In genomic region chr9:2596003-2596402, GRCh38 we compare ENCODE assay signal across 26 cellular contexts.
"Had no signal": no experiment of that assay in that cellular context is flagged by ENCODE, and none has a peak within 500 bp of the region (broad histone marks: within the 10 kb centered on the region; RNA-seq: fewer than 3 reads in every experiment).

No MANE protein-coding gene starts in this region.

- H3K27ac ChIP-seq: ovary, prostate gland, suprapubic skin, tibial artery, upper lobe of right lung had no signal

- DNase-seq: activated B cell treated with CpG ODN at 0.5 μM for 24 hours; activated CD4-positive, alpha-beta T cell treated with anti-CD3 and anti-CD28 coated beads, Interleukin-2, amount 50 U/mL, for 1 hour; activated CD8-positive, alpha-beta memory T cell treated with anti-CD3 and anti-CD28 coated beads, Interleukin-2, amount 10 ng/mL, durations not matched to agents 7 days and 5 days; activated CD8-positive, alpha-beta T cell treated with anti-CD3 and anti-CD28 coated beads, Interleukin-2, amount 10 ng/mL, durations not matched to agents 7 days and 5 days; activated naive CD4-positive, alpha-beta T cell; activated T-cell treated with anti-CD3 and anti-CD28 coated beads, Interleukin-2, amount 50 U/mL, for 72 hours; endodermal cell; foreskin fibroblast; head of caudate nucleus; hippocampal formation; immature natural killer cell; kidney; naive B cell; ovary; stimulated activated CD4-positive, alpha-beta T cell treated with anti-CD3 and anti-CD28 coated beads, Interleukin-1b, Interleukin-23, amount 100 ng/mL, for 48 hours; stimulated activated CD4-positive, alpha-beta T cell treated with anti-CD3 and anti-CD28 coated beads, Interleukin-4, amount 100 ng/mL, for 4 hours; stimulated activated CD8-positive, alpha-beta memory T cell treated with anti-CD3 and anti-CD28 coated beads, Interleukin-4, amount 100 ng/mL, for 48 hours; tibial artery; upper lobe of right lung had no signal

- H3K4me1 ChIP-seq: prostate gland, suprapubic skin, tibial artery, upper lobe of right lung had no signal

- FAIRE-seq: bronchial epithelial cell, kidney had no signal

- H3K27me3 ChIP-seq: ovary, suprapubic skin, tibial artery, upper lobe of right lung had no signal

- H3K4me2 ChIP-seq: smooth muscle cell had no signal

- ATAC-seq: activated CD8-positive, alpha-beta memory T cell treated with anti-CD3 and anti-CD28 coated beads, Interleukin-2, amount 10 ng/mL, durations not matched to agents 7 days and 5 days; activated CD8-positive, alpha-beta T cell treated with anti-CD3 and anti-CD28 coated beads, Interleukin-2, amount 10 ng/mL, durations not matched to agents 7 days and 5 days; activated naive CD4-positive, alpha-beta T cell treated with anti-CD3 and anti-CD28 coated beads, Interleukin-2, amount 50 U/mL, for 72 hours; activated T-cell treated with anti-CD3 and anti-CD28 coated beads, Interleukin-2, amount 50 U/mL, for 72 hours; esophagus mucosa; stimulated activated memory B cell treated with anti-CD40 and anti-IgM and Interleukin-4, amounts not matched to agents 10 μg/mL and 1 μg/mL and 100 μg/mL, for 72 hours; upper lobe of right lung had no signal

- H3K9me3 ChIP-seq: prostate gland had no signal

- H3K4me3 ChIP-seq: ovary, prostate gland, smooth muscle cell, suprapubic skin, tibial artery, upper lobe of right lung had no signal

- H3K36me3 ChIP-seq: prostate gland, suprapubic skin, upper lobe of right lung had no signal
